In the genomic region with DNA sequence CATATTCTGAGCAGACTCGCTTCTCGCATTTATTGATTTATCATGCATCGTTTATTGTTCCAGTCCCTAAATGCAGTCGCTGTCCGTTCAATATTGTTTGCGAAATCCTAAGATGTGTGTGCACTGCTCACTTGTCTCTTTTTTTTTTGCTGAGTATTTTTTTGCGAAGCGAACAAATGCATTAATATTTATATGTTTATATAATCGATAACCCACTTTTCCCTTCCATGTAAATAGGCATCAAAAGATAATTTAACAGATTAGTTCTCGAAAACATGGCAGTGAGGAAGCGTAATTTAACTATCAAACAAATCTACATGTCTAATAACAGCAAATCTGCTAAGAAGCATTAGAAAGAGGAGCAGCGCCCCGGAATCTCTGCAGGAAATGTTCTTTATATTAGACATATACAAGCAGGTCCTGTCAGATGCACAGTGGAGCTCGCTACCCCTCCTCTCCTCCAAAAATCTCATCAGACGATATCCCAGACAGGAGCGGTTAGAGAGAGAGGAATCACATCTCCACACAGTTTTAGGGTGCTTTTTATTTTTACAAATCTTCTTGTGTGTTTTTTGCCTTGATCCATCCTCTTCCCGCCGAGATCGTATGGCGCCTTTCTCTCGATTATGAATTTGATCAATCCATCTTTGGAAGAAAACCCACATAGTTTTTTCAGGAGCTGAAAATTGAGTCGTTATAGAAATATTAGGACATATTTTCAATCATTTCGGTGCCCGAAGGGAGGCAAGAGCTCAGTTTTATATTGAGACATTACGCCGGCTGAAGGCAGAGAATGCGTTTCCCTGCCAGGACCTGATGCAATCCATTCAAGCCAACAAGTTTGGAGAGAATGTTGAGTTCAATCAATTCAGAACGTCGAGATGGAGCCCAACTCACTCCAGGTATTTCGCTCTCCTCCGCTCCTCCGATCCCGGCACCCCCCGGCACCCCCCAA, we compare ENCODE assay signal across 8 cellular contexts. TPM values are rescaled to one million over a fixed set of nuclear protein-coding genes. Genes with fewer than 3 reads are reported as not detected.
DNase-seq lines count a peak whose midpoint lies in the region; ATAC-seq and TF ChIP-seq lines count a peak whose summit lies in the region.

A gene with protein sequence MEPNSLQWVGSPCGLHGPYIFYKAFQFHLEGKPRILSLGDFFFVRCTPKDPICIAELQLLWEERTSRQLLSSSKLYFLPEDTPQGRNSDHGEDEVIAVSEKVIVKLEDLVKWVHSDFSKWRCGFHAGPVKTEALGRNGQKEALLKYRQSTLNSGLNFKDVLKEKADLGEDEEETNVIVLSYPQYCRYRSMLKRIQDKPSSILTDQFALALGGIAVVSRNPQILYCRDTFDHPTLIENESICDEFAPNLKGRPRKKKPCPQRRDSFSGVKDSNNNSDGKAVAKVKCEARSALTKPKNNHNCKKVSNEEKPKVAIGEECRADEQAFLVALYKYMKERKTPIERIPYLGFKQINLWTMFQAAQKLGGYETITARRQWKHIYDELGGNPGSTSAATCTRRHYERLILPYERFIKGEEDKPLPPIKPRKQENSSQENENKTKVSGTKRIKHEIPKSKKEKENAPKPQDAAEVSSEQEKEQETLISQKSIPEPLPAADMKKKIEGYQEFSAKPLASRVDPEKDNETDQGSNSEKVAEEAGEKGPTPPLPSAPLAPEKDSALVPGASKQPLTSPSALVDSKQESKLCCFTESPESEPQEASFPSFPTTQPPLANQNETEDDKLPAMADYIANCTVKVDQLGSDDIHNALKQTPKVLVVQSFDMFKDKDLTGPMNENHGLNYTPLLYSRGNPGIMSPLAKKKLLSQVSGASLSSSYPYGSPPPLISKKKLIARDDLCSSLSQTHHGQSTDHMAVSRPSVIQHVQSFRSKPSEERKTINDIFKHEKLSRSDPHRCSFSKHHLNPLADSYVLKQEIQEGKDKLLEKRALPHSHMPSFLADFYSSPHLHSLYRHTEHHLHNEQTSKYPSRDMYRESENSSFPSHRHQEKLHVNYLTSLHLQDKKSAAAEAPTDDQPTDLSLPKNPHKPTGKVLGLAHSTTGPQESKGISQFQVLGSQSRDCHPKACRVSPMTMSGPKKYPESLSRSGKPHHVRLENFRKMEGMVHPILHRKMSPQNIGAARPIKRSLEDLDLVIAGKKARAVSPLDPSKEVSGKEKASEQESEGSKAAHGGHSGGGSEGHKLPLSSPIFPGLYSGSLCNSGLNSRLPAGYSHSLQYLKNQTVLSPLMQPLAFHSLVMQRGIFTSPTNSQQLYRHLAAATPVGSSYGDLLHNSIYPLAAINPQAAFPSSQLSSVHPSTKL (plus strand): TSS at position 871 of the 955 bp plus-strand sequence. CDS start 11 bp downstream, at position 882.

- under 1% methylated on average over 34 of the region's 34 CpGs for WGBS in liver

- POLR2A ChIA-PET in activated CD8-positive, alpha-beta memory T cell treated with anti-CD3 and anti-CD28 coated beads for 36 hours (lab: Charles Lee): interaction anchor here (0.6 to 6.5 kb wide), 7 partner anchors 37 to 163 kb away, joined by 4 to 102 read pairs (median 7); no protein-coding TSS in a partner anchor

- TF ChIP-seq CTCF in liver (IDR thresholded peaks at IDR 0.05; ENCODE audit: low read depth, low read length, missing input control): no peak

- CTCF ChIA-PET in activated CD8-positive, alpha-beta memory T cell treated with anti-CD3 and anti-CD28 coated beads for 36 hours (lab: Charles Lee): interaction anchor here (0.7 to 2.0 kb wide), 5 partner anchors 37 to 153 kb away, joined by 4 to 9 read pairs (median 5); no protein-coding TSS in a partner anchor

- H3K9ac ChIP-seq in liver (ENCODE audit: low read depth in 1 of 2, low read length in 2 of 2): peak within 1 kb of the TSS; percentile 75 to 98

- H3K27ac ChIP-seq in liver (ENCODE audit: low read depth in 1 of 2, low read length in 2 of 2): peak within 1 kb of the TSS; percentile 99 to 100

- DNase-seq in activated CD8-positive, alpha-beta memory T cell treated with anti-CD3 and anti-CD28 coated beads for 24 hours: no peak
- DNase-seq in NCI-H2171 treated with DMSO at 0.1 percent for 48 hours (lab: John Stamatoyannopoulos, UW): peak; percentile 54
- DNase-seq in activated CD4-positive, alpha-beta T cell treated with anti-CD3 and anti-CD28 coated beads, Interleukin-2, amount 50 U/mL, for 1 hour: peak; percentile 48
- DNase-seq in effector CD4-positive, alpha-beta T cell: peak; percentile 49
- peak; percentile 30 to 34 for DNase-seq in stimulated activated CD4-positive, alpha-beta T cell treated with anti-CD3 and anti-CD28 coated beads, Interleukin-4, amount 100 ng/mL, for 4 hours

- H3K27me3 ChIP-seq in liver (ENCODE audit: control insufficient read depth in 4 of 4, insufficient read depth in 4 of 4, low read length in 3 of 4): no peaks in the 10 kb centered on the region

- H3K4me3 ChIP-seq in liver (ENCODE audit: low read depth in 1 of 3, low read length in 3 of 3): peak within 1 kb of the TSS; percentile 74 to 93 (median 80)

- no peak for TF ChIP-seq RAD21 in liver (IDR thresholded peaks at IDR 0.05)

- H3K36me3 ChIP-seq in liver (ENCODE audit: control insufficient read depth in 4 of 4, insufficient read depth in 3 of 4, low read depth in 1 of 4, low read length in 3 of 4): no peaks in the 10 kb centered on the region

- no peaks in the 10 kb centered on the region for H3K9me3 ChIP-seq in liver (ENCODE audit: control insufficient read depth in 4 of 4, low read length in 3 of 4)

- H3K4me1 ChIP-seq in liver (ENCODE audit: control insufficient read depth in 4 of 4, insufficient read depth in 4 of 4, low read length in 3 of 4): peaks cover 1 to 34% (median 25%) of the 10 kb centered on the region in 4 donors

- ATAC-seq in HG03025 (IDR thresholded peaks at IDR 0.05; ENCODE audit: low FRiP score, unreplicated experiment): no peak

TF ChIP-seq in liver, 16 proteins besides CTCF, POLR2A, EP300 and RAD21:
- TF ChIP-seq SP1 (IDR thresholded peaks at IDR 0.05) (no peak), YY1 (IDR thresholded peaks at IDR 0.05) (peak; percentile 11)
TF ChIP-seq in liver: peak in this region for 1.

RNA-seq across cellular contexts. Expression of the gene that starts here (rescaled TPM):
- 10 to 100 TPM; 33.1 to 33.4 TPM for total RNA-seq in activated CD8-positive, alpha-beta memory T cell treated with anti-CD3 and anti-CD28 coated beads for 36 hours
- total RNA-seq in liver: 1 to 10 TPM; 4.4 to 6.1 TPM
- 1 to 10 TPM; 1.3 to 6.4 TPM for polyA plus RNA-seq in liver

Comparison
In these comparisons a context has a peak if more than half of its experiments do, and no peak if none do; other contexts are left out.
1. RNA of the gene that starts here (total RNA-seq): 33.1 to 33.4 TPM in activated CD8-positive, alpha-beta memory T cell treated with anti-CD3 and anti-CD28 coated beads for 36 hours; 4.4 to 6.1 TPM in liver; every median in the first group is over 4 times any median in the second.